8 cellular contexts compared by ENCODE assay signal in the genomic region with DNA sequence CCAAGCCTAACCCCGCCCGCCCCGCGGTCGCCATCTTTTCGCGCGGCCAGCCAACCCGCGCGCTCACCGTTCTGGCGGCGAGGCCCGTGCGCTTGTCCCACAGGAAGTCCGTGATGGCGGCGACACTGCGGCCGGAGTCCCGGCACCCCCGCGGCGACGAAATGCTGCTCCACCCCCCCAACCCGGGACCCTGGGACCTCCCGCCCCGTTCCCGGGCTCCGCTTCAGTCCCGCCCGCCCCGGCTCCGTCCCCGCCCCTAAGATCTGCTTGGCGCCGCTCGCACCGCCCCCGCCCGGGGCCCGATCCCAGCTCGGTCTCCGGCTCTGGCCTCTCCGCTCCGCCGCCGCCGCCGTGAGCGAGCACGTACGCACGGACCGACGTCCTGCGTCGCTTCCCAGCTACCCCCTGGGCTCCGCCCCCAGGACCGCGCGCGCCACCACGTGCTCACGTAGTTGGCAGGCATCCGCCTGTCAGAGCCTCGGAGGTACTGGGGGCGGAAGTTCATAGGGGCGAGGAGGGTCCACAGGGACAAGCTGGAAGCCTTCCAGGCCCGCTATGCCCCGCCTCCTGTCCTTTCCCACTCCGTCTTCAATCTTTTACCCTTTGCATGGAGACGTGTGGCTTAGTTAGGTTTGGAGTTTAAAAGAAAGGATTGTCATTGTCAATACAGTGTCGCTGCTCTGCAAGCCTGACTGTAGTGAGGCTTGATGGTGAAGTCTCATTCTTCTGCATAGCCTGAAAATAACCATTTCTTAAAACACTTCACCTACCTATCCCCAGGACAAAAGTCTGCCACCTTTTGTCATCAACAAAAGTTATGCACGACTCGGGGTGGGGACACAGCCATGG. TPM values are rescaled to one million over a fixed set of nuclear protein-coding genes. Genes with fewer than 3 reads are reported as not detected.
A peak's percentile ranks its signal among the peaks of the same experiment; 100 is the strongest.
DNase-seq lines count a peak whose midpoint lies in the region; ATAC-seq and FAIRE-seq lines count a peak whose summit lies in the region.

A gene (minus strand): TSS at position 371 of the 849 bp plus-strand sequence. CDS start 2,527 bp downstream, outside the sequence.

- intact Hi-C loops in T-helper 2 cell treated with Interferon-gamma antibody and Interleukin-4, amounts not matched to agents 100 ng/mL and 5 ng/mL, for 36 hours (cut with micrococcal nuclease), result loop anchor here (1.0 to 10.0 kb wide), 5 partner anchors 11 to 291 kb away; a partner anchor contains a TSS
- intact Hi-C loops in left ventricle myocardium superior (cut with micrococcal nuclease), result loop anchor here (10.0 kb wide), 1 partner anchor 51 kb away; a partner anchor contains a TSS

- ATAC-seq in GM18499 (IDR thresholded peaks at IDR 0.05; ENCODE audit: insufficient read depth, unreplicated experiment) (peak; percentile 43), HG02943 (IDR thresholded peaks at IDR 0.05; ENCODE audit: low read depth, unreplicated experiment) (peak; percentile 64), left ventricle myocardium superior (peak; percentile 90)

- FAIRE-seq in urothelium cell line (lab: Jason Lieb, UNC), result peak; percentile 23

- H3K27ac ChIP-seq in angular gyrus (ENCODE audit: low read depth, low read length), result peak within 1 kb of the TSS; percentile 88

- DNase-seq in NCI-H1930 (lab: John Stamatoyannopoulos, UW) (peak; percentile 93 to 95), left ventricle myocardium superior (peak; percentile 98), pulmonary artery endothelial cell (ENCODE audit: low read depth, low spot score) (peak; percentile 80), urothelium cell line (ENCODE audit: low spot score) (peak; percentile 95)

RNA-seq across cellular contexts. Expression of the gene that starts here (rescaled TPM):
- 89.5 and 91.9 TPM in 2 replicates for total RNA-seq in T-helper 2 cell treated with Interferon-gamma antibody and Interleukin-4, amounts not matched to agents 100 ng/mL and 5 ng/mL, for 36 hours
- 18.9 TPM for total RNA-seq in left ventricle myocardium superior
- 19.8 and 28.7 TPM in 2 replicates for total RNA-seq in pulmonary artery endothelial cell

Comparison
In these comparisons a context has a peak if more than half of its experiments do, and no peak if none do; other contexts are left out.
1. Peak in every context shown above with its lines: DNase-seq, ATAC-seq and H3K27ac ChIP-seq.